1 cellular context compared by ENCODE assay signal in the genomic region with DNA sequence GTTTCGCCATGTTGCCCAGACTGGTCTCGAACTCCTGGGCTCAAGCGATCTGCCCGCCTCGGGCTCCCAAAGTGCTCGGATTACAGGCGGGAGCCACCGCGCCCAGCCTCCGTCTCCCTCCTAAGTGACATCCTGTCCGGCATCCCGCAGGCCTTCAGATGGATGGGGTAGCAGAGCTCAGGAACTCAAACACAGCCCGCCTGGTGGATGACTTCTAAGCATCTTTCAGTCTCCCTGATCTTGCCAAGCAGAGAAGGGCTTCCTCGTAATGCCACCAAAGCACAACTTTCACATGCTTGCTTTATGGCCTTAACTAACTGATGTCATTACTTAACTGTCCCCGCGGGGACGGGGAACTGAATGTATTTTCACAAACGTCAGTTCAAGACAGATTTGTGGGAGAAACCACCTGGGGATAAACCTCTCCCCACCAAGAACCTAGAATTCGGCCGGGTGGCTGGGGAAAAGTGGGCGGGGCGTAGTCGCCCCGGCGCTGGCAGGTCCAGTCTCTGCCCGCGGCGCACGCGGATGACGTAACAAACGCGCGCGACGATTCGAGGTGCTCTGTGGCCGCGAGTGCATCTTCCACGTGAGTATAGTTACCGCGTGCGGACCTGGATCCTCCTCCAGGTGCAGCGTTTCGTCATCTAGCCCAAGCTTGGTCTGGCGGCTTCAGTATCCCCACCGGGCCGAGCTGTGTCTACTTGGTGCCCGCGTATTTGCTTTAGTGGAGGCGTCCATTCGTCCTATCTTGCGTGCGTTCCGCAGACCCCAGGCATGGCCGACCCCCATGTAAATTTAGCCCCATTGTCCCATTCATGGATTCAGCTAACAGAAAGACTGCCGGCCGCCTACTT.
A peak's percentile ranks its signal among the peaks of the same experiment; 100 is the strongest.
TF ChIP-seq lines count a peak whose summit lies in the region.

A gene with protein sequence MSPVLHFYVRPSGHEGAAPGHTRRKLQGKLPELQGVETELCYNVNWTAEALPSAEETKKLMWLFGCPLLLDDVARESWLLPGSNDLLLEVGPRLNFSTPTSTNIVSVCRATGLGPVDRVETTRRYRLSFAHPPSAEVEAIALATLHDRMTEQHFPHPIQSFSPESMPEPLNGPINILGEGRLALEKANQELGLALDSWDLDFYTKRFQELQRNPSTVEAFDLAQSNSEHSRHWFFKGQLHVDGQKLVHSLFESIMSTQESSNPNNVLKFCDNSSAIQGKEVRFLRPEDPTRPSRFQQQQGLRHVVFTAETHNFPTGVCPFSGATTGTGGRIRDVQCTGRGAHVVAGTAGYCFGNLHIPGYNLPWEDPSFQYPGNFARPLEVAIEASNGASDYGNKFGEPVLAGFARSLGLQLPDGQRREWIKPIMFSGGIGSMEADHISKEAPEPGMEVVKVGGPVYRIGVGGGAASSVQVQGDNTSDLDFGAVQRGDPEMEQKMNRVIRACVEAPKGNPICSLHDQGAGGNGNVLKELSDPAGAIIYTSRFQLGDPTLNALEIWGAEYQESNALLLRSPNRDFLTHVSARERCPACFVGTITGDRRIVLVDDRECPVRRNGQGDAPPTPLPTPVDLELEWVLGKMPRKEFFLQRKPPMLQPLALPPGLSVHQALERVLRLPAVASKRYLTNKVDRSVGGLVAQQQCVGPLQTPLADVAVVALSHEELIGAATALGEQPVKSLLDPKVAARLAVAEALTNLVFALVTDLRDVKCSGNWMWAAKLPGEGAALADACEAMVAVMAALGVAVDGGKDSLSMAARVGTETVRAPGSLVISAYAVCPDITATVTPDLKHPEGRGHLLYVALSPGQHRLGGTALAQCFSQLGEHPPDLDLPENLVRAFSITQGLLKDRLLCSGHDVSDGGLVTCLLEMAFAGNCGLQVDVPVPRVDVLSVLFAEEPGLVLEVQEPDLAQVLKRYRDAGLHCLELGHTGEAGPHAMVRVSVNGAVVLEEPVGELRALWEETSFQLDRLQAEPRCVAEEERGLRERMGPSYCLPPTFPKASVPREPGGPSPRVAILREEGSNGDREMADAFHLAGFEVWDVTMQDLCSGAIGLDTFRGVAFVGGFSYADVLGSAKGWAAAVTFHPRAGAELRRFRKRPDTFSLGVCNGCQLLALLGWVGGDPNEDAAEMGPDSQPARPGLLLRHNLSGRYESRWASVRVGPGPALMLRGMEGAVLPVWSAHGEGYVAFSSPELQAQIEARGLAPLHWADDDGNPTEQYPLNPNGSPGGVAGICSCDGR (N-terminal part only) (plus strand): TSS at position 539 of the 857 bp plus-strand sequence. CDS start 4,649 bp downstream, outside the sequence.

TF ChIP-seq in HepG2, 621 proteins besides CTCF, POLR2A, EP300 and RAD21 (continued from another document and continues in another):
- TF ChIP-seq, protein P1, sequence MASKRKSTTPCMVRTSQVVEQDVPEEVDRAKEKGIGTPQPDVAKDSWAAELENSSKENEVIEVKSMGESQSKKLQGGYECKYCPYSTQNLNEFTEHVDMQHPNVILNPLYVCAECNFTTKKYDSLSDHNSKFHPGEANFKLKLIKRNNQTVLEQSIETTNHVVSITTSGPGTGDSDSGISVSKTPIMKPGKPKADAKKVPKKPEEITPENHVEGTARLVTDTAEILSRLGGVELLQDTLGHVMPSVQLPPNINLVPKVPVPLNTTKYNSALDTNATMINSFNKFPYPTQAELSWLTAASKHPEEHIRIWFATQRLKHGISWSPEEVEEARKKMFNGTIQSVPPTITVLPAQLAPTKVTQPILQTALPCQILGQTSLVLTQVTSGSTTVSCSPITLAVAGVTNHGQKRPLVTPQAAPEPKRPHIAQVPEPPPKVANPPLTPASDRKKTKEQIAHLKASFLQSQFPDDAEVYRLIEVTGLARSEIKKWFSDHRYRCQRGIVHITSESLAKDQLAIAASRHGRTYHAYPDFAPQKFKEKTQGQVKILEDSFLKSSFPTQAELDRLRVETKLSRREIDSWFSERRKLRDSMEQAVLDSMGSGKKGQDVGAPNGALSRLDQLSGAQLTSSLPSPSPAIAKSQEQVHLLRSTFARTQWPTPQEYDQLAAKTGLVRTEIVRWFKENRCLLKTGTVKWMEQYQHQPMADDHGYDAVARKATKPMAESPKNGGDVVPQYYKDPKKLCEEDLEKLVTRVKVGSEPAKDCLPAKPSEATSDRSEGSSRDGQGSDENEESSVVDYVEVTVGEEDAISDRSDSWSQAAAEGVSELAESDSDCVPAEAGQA (IDR thresholded peaks at IDR 0.05; ENCODE audit: low read depth): peak; percentile 95
- TF ChIP-seq, protein P1 (CRISPR knock-in tag; IDR thresholded peaks at IDR 0.05; ENCODE audit: borderline replicate concordance): no peak
- no peak for TF ChIP-seq ZNF234 (CRISPR knock-in tag; conservative IDR thresholded peaks at IDR 0.05)
- TF ChIP-seq, protein P2, sequence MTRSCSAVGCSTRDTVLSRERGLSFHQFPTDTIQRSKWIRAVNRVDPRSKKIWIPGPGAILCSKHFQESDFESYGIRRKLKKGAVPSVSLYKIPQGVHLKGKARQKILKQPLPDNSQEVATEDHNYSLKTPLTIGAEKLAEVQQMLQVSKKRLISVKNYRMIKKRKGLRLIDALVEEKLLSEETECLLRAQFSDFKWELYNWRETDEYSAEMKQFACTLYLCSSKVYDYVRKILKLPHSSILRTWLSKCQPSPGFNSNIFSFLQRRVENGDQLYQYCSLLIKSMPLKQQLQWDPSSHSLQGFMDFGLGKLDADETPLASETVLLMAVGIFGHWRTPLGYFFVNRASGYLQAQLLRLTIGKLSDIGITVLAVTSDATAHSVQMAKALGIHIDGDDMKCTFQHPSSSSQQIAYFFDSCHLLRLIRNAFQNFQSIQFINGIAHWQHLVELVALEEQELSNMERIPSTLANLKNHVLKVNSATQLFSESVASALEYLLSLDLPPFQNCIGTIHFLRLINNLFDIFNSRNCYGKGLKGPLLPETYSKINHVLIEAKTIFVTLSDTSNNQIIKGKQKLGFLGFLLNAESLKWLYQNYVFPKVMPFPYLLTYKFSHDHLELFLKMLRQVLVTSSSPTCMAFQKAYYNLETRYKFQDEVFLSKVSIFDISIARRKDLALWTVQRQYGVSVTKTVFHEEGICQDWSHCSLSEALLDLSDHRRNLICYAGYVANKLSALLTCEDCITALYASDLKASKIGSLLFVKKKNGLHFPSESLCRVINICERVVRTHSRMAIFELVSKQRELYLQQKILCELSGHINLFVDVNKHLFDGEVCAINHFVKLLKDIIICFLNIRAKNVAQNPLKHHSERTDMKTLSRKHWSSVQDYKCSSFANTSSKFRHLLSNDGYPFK (CRISPR knock-in tag; IDR thresholded peaks at IDR 0.05; ENCODE audit: borderline replicate concordance): peak; percentile 72; the same call in 1 of the 2 replicates
- no peak; the same call in 1 of the 2 replicates for TF ChIP-seq GTF3A (CRISPR knock-in tag; conservative IDR thresholded peaks at IDR 0.05)
- TF ChIP-seq SPEN (CRISPR knock-in tag; IDR thresholded peaks at IDR 0.05; ENCODE audit: low read depth): peak; percentile 92
- no peak for TF ChIP-seq TBP (CRISPR knock-in tag; IDR thresholded peaks at IDR 0.05)
- no peak for TF ChIP-seq GABPA (IDR thresholded peaks at IDR 0.05; ENCODE audit: low read depth, low read length)
- TF ChIP-seq GABPA (CRISPR knock-in tag; IDR thresholded peaks at IDR 0.05; ENCODE audit: low read depth): no peak
- no peak; the same call in none of the 2 replicates for TF ChIP-seq HNF4A (CRISPR knock-in tag; IDR thresholded peaks at IDR 0.05)
- TF ChIP-seq ZNF24 (IDR thresholded peaks at IDR 0.05): no peak
- TF ChIP-seq, protein P3, sequence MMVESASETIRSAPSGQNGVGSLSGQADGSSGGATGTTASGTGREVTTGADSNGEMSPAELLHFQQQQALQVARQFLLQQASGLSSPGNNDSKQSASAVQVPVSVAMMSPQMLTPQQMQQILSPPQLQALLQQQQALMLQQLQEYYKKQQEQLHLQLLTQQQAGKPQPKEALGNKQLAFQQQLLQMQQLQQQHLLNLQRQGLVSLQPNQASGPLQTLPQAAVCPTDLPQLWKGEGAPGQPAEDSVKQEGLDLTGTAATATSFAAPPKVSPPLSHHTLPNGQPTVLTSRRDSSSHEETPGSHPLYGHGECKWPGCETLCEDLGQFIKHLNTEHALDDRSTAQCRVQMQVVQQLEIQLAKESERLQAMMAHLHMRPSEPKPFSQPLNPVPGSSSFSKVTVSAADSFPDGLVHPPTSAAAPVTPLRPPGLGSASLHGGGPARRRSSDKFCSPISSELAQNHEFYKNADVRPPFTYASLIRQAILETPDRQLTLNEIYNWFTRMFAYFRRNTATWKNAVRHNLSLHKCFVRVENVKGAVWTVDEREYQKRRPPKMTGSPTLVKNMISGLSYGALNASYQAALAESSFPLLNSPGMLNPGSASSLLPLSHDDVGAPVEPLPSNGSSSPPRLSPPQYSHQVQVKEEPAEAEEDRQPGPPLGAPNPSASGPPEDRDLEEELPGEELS (CRISPR knock-in tag; IDR thresholded peaks at IDR 0.05): no peak
- no peak for TF ChIP-seq MYNN (CRISPR knock-in tag; IDR thresholded peaks at IDR 0.05; ENCODE audit: low read depth)
- TF ChIP-seq, protein P4, sequence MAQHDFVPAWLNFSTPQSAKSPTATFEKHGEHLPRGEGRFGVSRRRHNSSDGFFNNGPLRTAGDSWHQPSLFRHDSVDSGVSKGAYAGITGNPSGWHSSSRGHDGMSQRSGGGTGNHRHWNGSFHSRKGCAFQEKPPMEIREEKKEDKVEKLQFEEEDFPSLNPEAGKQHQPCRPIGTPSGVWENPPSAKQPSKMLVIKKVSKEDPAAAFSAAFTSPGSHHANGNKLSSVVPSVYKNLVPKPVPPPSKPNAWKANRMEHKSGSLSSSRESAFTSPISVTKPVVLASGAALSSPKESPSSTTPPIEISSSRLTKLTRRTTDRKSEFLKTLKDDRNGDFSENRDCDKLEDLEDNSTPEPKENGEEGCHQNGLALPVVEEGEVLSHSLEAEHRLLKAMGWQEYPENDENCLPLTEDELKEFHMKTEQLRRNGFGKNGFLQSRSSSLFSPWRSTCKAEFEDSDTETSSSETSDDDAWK (CRISPR knock-in tag; IDR thresholded peaks at IDR 0.05): no peak
- peak; percentile 21 for TF ChIP-seq ZNF552 (CRISPR knock-in tag; IDR thresholded peaks at IDR 0.05; ENCODE audit: borderline replicate concordance)
- TF ChIP-seq NFIC (IDR thresholded peaks at IDR 0.05; ENCODE audit: low read length): no peak
- TF ChIP-seq ZNF720 (CRISPR knock-in tag; IDR thresholded peaks at IDR 0.05): no peak
- peak; percentile 65; the same call in 1 of the 2 replicates for TF ChIP-seq MAZ (IDR thresholded peaks at IDR 0.05; ENCODE audit: borderline replicate concordance, low read depth, low read length)
- peak; percentile 63 for TF ChIP-seq MAZ (CRISPR knock-in tag; IDR thresholded peaks at IDR 0.05; ENCODE audit: low read depth)
- no peak for TF ChIP-seq KAT7 (CRISPR knock-in tag; IDR thresholded peaks at IDR 0.05; ENCODE audit: borderline replicate concordance)
- no peak for TF ChIP-seq RBM39 (IDR thresholded peaks at IDR 0.05; ENCODE audit: low read depth, low read length, poor library complexity, severe bottlenecking)
- TF ChIP-seq, protein P5, sequence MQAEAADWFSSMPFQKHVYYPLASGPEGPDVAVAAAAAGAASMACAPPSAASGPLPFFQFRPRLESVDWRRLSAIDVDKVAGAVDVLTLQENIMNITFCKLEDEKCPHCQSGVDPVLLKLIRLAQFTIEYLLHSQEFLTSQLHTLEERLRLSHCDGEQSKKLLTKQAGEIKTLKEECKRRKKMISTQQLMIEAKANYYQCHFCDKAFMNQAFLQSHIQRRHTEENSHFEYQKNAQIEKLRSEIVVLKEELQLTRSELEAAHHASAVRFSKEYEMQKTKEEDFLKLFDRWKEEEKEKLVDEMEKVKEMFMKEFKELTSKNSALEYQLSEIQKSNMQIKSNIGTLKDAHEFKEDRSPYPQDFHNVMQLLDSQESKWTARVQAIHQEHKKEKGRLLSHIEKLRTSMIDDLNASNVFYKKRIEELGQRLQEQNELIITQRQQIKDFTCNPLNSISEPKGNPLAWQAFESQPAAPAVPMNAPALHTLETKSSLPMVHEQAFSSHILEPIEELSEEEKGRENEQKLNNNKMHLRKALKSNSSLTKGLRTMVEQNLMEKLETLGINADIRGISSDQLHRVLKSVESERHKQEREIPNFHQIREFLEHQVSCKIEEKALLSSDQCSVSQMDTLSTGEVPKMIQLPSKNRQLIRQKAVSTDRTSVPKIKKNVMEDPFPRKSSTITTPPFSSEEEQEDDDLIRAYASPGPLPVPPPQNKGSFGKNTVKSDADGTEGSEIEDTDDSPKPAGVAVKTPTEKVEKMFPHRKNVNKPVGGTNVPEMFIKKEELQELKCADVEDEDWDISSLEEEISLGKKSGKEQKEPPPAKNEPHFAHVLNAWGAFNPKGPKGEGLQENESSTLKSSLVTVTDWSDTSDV (CRISPR knock-in tag; IDR thresholded peaks at IDR 0.05): no peak
- no peak for TF ChIP-seq TEAD2 (CRISPR knock-in tag; IDR thresholded peaks at IDR 0.05)
- no peak for TF ChIP-seq PTBP1 (IDR thresholded peaks at IDR 0.05; ENCODE audit: low read depth, low read length, poor library complexity, severe bottlenecking)
- no peak for TF ChIP-seq ZNF570 (CRISPR knock-in tag; IDR thresholded peaks at IDR 0.05; ENCODE audit: borderline replicate concordance)
- TF ChIP-seq, protein P6, sequence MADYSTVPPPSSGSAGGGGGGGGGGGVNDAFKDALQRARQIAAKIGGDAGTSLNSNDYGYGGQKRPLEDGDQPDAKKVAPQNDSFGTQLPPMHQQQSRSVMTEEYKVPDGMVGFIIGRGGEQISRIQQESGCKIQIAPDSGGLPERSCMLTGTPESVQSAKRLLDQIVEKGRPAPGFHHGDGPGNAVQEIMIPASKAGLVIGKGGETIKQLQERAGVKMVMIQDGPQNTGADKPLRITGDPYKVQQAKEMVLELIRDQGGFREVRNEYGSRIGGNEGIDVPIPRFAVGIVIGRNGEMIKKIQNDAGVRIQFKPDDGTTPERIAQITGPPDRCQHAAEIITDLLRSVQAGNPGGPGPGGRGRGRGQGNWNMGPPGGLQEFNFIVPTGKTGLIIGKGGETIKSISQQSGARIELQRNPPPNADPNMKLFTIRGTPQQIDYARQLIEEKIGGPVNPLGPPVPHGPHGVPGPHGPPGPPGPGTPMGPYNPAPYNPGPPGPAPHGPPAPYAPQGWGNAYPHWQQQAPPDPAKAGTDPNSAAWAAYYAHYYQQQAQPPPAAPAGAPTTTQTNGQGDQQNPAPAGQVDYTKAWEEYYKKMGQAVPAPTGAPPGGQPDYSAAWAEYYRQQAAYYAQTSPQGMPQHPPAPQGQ (CRISPR knock-in tag; IDR thresholded peaks at IDR 0.05; ENCODE audit: borderline replicate concordance): no peak
- no peak for TF ChIP-seq ZNF761 (CRISPR knock-in tag; conservative IDR thresholded peaks at IDR 0.05)
- no peak for TF ChIP-seq ZNF441 (CRISPR knock-in tag; IDR thresholded peaks at IDR 0.05; ENCODE audit: borderline replicate concordance)
- TF ChIP-seq TBX2 (CRISPR knock-in tag; IDR thresholded peaks at IDR 0.05; ENCODE audit: borderline replicate concordance): peak; percentile 49; the same call in 1 of the 2 replicates
- TF ChIP-seq SMARCE1 (IDR thresholded peaks at IDR 0.05; ENCODE audit: borderline replicate concordance): no peak
